Comparison of ENCODE assay signal across 8 cellular contexts in the genomic region with DNA sequence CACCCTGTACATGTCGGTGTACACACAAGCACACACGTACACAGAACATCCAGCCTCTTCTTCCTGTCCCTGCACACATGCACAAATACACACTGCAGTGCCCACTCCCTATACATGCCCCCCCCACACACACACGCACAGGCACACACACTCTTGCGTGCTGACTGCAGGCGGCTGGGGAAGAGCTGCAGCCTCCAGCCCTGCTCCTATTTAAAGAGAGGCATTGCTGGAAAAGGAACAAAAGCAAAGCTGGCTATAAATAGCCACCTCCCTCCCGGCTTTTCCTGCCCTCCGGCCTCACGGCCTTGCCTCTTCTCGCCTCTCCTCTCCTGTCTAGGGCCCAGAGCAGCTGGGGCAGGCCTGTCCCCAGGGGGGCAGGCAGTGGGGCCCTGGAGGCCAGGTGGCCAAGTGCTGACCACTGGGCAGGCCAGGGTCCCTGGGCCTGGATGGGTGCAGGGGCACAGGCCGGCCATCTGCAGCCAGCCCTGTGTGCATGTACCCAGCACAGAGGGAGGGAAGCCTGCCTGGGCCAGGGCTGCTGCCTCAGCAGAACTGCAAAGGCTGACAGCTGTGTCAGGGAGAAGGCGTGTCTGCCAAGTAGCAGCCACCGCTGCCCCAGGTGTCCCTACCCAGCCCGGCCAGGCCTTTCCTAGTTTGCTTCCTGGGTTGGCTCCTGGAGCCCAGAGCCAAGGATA. TPM values are rescaled to one million over a fixed set of nuclear protein-coding genes. Genes with fewer than 3 reads are reported as not detected.
DNase-seq lines count a peak whose midpoint lies in the region; ATAC-seq lines count a peak whose summit lies in the region.

No MANE protein-coding gene starts in this region.

- peak overlapping the region; percentile 77 for H3K4me3 Mint-ChIP-seq in activated naive CD4-positive, alpha-beta T cell treated with anti-CD3 and anti-CD28 coated beads, Interleukin-2, amount 50 U/mL, for 24 hours

- peaks cover 1% of the 10 kb centered on the region for H3K36me3 Mint-ChIP-seq in activated naive CD4-positive, alpha-beta T cell treated with anti-CD3 and anti-CD28 coated beads, Interleukin-2, amount 50 U/mL, for 24 hours
- peaks cover 0 to 5% of the 10 kb centered on the region in 2 donors for H3K36me3 Mint-ChIP-seq in activated naive CD4-positive, alpha-beta T cell treated with anti-CD3 and anti-CD28 coated beads, Interleukin-2, amount 50 U/mL, for 72 hours

- no peak overlapping the region for H3K27ac Mint-ChIP-seq in activated naive CD4-positive, alpha-beta T cell treated with anti-CD3 and anti-CD28 coated beads, Interleukin-2, amount 50 U/mL, for 24 hours
- H3K27ac Mint-ChIP-seq in activated naive CD4-positive, alpha-beta T cell treated with anti-CD3 and anti-CD28 coated beads, Interleukin-2, amount 50 U/mL, for 72 hours: no peak overlapping the region

- peaks cover 18% of the 10 kb centered on the region for H3K27me3 Mint-ChIP-seq in activated naive CD4-positive, alpha-beta T cell treated with anti-CD3 and anti-CD28 coated beads, Interleukin-2, amount 50 U/mL, for 24 hours

- peaks cover 4% of the 10 kb centered on the region for H3K4me1 Mint-ChIP-seq in activated naive CD4-positive, alpha-beta T cell treated with anti-CD3 and anti-CD28 coated beads, Interleukin-2, amount 50 U/mL, for 24 hours

- no peak for DNase-seq in activated naive CD4-positive, alpha-beta T cell treated with anti-CD3 and anti-CD28 coated beads, Interleukin-2, amount 50 U/mL, for 72 hours (ENCODE audit: low spot score in 2 of 2)
- DNase-seq in anterior cingulate cortex (lab: John Stamatoyannopoulos, UW): peak in 40 of 58 donors; percentile 21 to 80 (median 55)
- DNase-seq in islet precursor cell: peak; percentile 86
- DNase-seq in stimulated activated naive CD8-positive, alpha-beta T cell treated with anti-CD3 and anti-CD28 coated beads, Interleukin-15, Interleukin-2, amounts not matched to agents 100 U/mL and 50 U/mL, for 24 hours: no peak
- DNase-seq in activated CD4-positive, alpha-beta T cell treated with anti-CD3 and anti-CD28 coated beads, Interleukin-2, amount 50 U/mL, for 4 hours: no peak
- DNase-seq in T-helper 9 cell: no peak

- ATAC-seq in activated naive CD4-positive, alpha-beta T cell treated with anti-CD3 and anti-CD28 coated beads, Interleukin-2, amount 50 U/mL, for 72 hours: no peak
- ATAC-seq in stimulated activated naive CD8-positive, alpha-beta T cell treated with anti-CD3 and anti-CD28 coated beads, Interleukin-15, Interleukin-2, amounts not matched to agents 100 U/mL and 50 U/mL, for 24 hours: peak; percentile 38
- ATAC-seq in GM18907 (IDR thresholded peaks at IDR 0.05; ENCODE audit: unreplicated experiment): no peak

- no peaks in the 10 kb centered on the region for H3K9me3 Mint-ChIP-seq in activated naive CD4-positive, alpha-beta T cell treated with anti-CD3 and anti-CD28 coated beads, Interleukin-2, amount 50 U/mL, for 24 hours
- H3K9me3 Mint-ChIP-seq in activated naive CD4-positive, alpha-beta T cell treated with anti-CD3 and anti-CD28 coated beads, Interleukin-2, amount 50 U/mL, for 72 hours: no peaks in the 10 kb centered on the region

RNA-seq across cellular contexts. Expression of a gene that starts 25.4 kb away (rescaled TPM):
- under 1 TPM; 0.06 to 0.07 TPM for total RNA-seq in activated naive CD4-positive, alpha-beta T cell treated with anti-CD3 and anti-CD28 coated beads, Interleukin-2, amount 50 U/mL, for 72 hours

RNA-seq across cellular contexts. Expression of a gene that starts 30.2 kb away (rescaled TPM):
- 10 to 100 TPM; 30.5 to 38.0 TPM for total RNA-seq in activated naive CD4-positive, alpha-beta T cell treated with anti-CD3 and anti-CD28 coated beads, Interleukin-2, amount 50 U/mL, for 72 hours

RNA-seq across cellular contexts. Expression of a gene that starts 42.1 kb away (rescaled TPM):
- total RNA-seq in activated naive CD4-positive, alpha-beta T cell treated with anti-CD3 and anti-CD28 coated beads, Interleukin-2, amount 50 U/mL, for 72 hours: 10 to 100 TPM; 21.8 to 30.7 TPM

RNA-seq across cellular contexts. Expression of a gene that starts 55.2 kb away (rescaled TPM):
- total RNA-seq in activated naive CD4-positive, alpha-beta T cell treated with anti-CD3 and anti-CD28 coated beads, Interleukin-2, amount 50 U/mL, for 72 hours: 10 to 100 TPM; 36.8 to 41.8 TPM

Comparison
In these comparisons a context has a peak if more than half of its experiments do, and no peak if none do; other contexts are left out.
1. DNase-seq: peak in anterior cingulate cortex (40 of 58) and islet precursor cell (single experiment); none in activated naive CD4-positive, alpha-beta T cell treated with anti-CD3 and anti-CD28 coated beads, Interleukin-2, amount 50 U/mL, for 72 hours (0 of 2), stimulated activated naive CD8-positive, alpha-beta T cell treated with anti-CD3 and anti-CD28 coated beads, Interleukin-15, Interleukin-2, amounts not matched to agents 100 U/mL and 50 U/mL, for 24 hours (single experiment), activated CD4-positive, alpha-beta T cell treated with anti-CD3 and anti-CD28 coated beads, Interleukin-2, amount 50 U/mL, for 4 hours (0 of 2) and T-helper 9 cell (single experiment).